1 cellular context compared by ENCODE assay signal in the genomic region with DNA sequence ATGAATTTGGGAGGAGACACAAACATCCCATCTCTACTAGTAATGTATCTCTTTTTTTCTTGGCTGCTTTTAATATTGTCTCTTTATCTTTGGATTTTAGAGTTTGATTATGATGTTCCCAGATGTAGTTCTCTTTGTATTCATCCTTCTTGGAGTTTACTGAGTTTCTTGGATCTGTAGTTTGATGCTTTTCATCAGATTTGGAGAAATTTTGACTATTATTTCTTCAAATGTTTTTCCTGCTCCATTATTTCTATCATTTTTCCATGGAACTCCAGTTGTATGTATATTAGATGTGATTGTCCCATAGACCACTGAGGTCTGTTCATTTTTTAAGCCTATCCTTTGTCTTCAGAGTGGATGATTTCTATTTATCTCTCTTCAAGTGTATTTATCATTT.
"Had no signal": no experiment of that assay in that cellular context is flagged by ENCODE, and none has a peak within 500 bp of the region (broad histone marks: within the 10 kb centered on the region; RNA-seq: fewer than 3 reads in every experiment).

No MANE protein-coding gene starts in this region.

- H3K4me3 ChIP-seq: GM12878 had no signal

- ATAC-seq: GM12878 had no signal
